In genomic region chr10:23702977-23703414, GRCh38 we compare ENCODE assay signal across 8 cellular contexts.
DNase-seq lines count a peak whose midpoint lies in the region; ATAC-seq and TF ChIP-seq lines count a peak whose summit lies in the region.

No MANE protein-coding gene starts in this region.

- WGBS in esophagus muscularis mucosa, result 8% methylated on average over 9 of the region's 9 CpGs
- 13% methylated on average over 9 of the region's 9 CpGs for WGBS in tibial nerve, 2 donors

- H3K27me3 Mint-ChIP-seq in nephron progenitor cell (ENCODE audit: low read depth, poor library complexity), result peaks cover 61% of the 10 kb centered on the region

- H3K4me1 ChIP-seq in esophagus muscularis mucosa (peaks cover 0 to 6% (median 3%) of the 10 kb centered on the region in 4 donors), tibial nerve (peaks cover 0 to 6% (median 0%) of the 10 kb centered on the region in 4 donors)

- H3K27ac ChIP-seq in esophagus muscularis mucosa (replicated peaks in 1 of 4) (no peak overlapping the region), tibial nerve (no peak overlapping the region)

- ATAC-seq in GM19452 (IDR thresholded peaks at IDR 0.05; ENCODE audit: unreplicated experiment) (peak; percentile 98), HG03439 (IDR thresholded peaks at IDR 0.05; ENCODE audit: unreplicated experiment) (peak; percentile 97)

- DNase-seq in D341Med (ENCODE audit: low spot score) (peak; percentile 69), NCI-H69 (lab: John Stamatoyannopoulos, UW) (peak; percentile 25), esophagus muscularis mucosa (ENCODE audit: extremely low spot score) (no peak), nephron progenitor cell (peak; percentile 65), tibial nerve (ENCODE audit: low spot score in 2 of 2) (peak in 1 of 2 donors; percentile 23)
- peak; percentile 9 to 14 for DNase-seq in activated CD8-positive, alpha-beta memory T cell treated with anti-CD3 and anti-CD28 coated beads for 1 hour (ENCODE audit: extremely low read depth in 1 of 2, low read depth in 1 of 2)

- no peaks in the 10 kb centered on the region for H3K36me3 ChIP-seq in esophagus muscularis mucosa
- H3K36me3 ChIP-seq in tibial nerve, result no peaks in the 10 kb centered on the region

- TF ChIP-seq EP300 in esophagus muscularis mucosa (IDR thresholded peaks at IDR 0.05) (no peak), tibial nerve (IDR thresholded peaks at IDR 0.05) (no peak)

- H3K9me3 ChIP-seq in esophagus muscularis mucosa (no peaks in the 10 kb centered on the region), tibial nerve (peaks cover 0 to 6% (median 0%) of the 10 kb centered on the region in 4 donors)

- intact Hi-C loops in esophagus muscularis mucosa (cut with DNase I), result loop anchor here (2.0 to 5.0 kb wide), 2 partner anchors 388 to 541 kb away; no protein-coding TSS in a partner anchor

- H3K27ac Mint-ChIP-seq in nephron progenitor cell, result no peak overlapping the region

- no peak overlapping the region for H3K4me3 Mint-ChIP-seq in nephron progenitor cell

- H3K4me3 ChIP-seq in esophagus muscularis mucosa (no peak overlapping the region), tibial nerve (no peak overlapping the region)

- peaks cover 0 to 20% (median 0%) of the 10 kb centered on the region in 4 donors for H3K27me3 ChIP-seq in esophagus muscularis mucosa
- H3K27me3 ChIP-seq in tibial nerve, result no peaks in the 10 kb centered on the region

- TF ChIP-seq POLR2A in esophagus muscularis mucosa (IDR thresholded peaks at IDR 0.05; ENCODE audit: low read depth) (no peak), tibial nerve (IDR thresholded peaks at IDR 0.05) (no peak)

- H3K9me3 Mint-ChIP-seq in nephron progenitor cell, result peaks cover 17% of the 10 kb centered on the region

- no peaks in the 10 kb centered on the region for H3K4me1 Mint-ChIP-seq in nephron progenitor cell

- TF ChIP-seq CTCF in esophagus muscularis mucosa (IDR thresholded peaks at IDR 0.05) (peak; percentile 40 to 64 (median 56)), nephron progenitor cell (IDR thresholded peaks at IDR 0.05) (peak; percentile 69), tibial nerve (IDR thresholded peaks at IDR 0.05) (peak; percentile 32 to 65 (median 47))

- H3K36me3 Mint-ChIP-seq in nephron progenitor cell (ENCODE audit: low read depth), result no peaks in the 10 kb centered on the region
